ENCODE assay signal across 35 cellular contexts in genomic region chr2:37173741-37174140, GRCh38. TPM values are rescaled to one million over a fixed set of nuclear protein-coding genes. Genes with fewer than 3 reads are reported as not detected.
"Had no signal": no experiment of that assay in that cellular context is flagged by ENCODE, and none has a peak within 500 bp of the region (broad histone marks: within the 10 kb centered on the region; RNA-seq: fewer than 3 reads in every experiment).

No MANE protein-coding gene starts in this region.

- DNase-seq: activated CD4-positive, alpha-beta T cell treated with anti-CD3 and anti-CD28 coated beads for 36 hours; activated CD4-positive, alpha-beta T cell treated with anti-CD3 and anti-CD28 coated beads, Interleukin-2, amount 10 ng/mL, durations not matched to agents 7 days and 5 days; activated CD4-positive, alpha-beta T cell treated with anti-CD3 and anti-CD28 coated beads, Interleukin-2, amount 50 U/mL, for 48 hours; activated CD8-positive, alpha-beta T cell treated with anti-CD3 and anti-CD28 coated beads, Interleukin-2, amount 10 ng/mL, durations not matched to agents 7 days and 5 days; activated gamma-delta T cell; activated naive CD4-positive, alpha-beta T cell treated with anti-CD3 and anti-CD28 coated beads for 36 hours; activated T-cell treated with anti-CD3 and anti-CD28 coated beads, Interleukin-2, amount 50 U/mL, for 24 hours; adrenal gland; body of pancreas; caudate nucleus; MM.1S; MV-4-11; NCI-H1092; NCI-H1436 treated with DMSO at 0.1 percent for 48 hours; NCI-H187; NCI-H2029 treated with DMSO at 0.1 percent for 48 hours; NCI-H2107; NCI-H2171; NCI-H510A treated with DMSO at 0.1 percent for 48 hours; NCI-H526 treated with DMSO at 0.1 percent for 48 hours; NCI-H774; SHP77; SK-N-SH had no signal

- H3K36me3 ChIP-seq: adrenal gland, breast epithelium, SJSA1 had no signal

- H3K9ac ChIP-seq: KMS-11, SK-N-SH had no signal

- H3K27ac Mint-ChIP-seq: activated CD4-positive, alpha-beta T cell treated with anti-CD3 and anti-CD28 coated beads for 36 hours; activated CD4-positive, alpha-beta T cell treated with anti-CD3 and anti-CD28 coated beads, Interleukin-2, amount 10 ng/mL, durations not matched to agents 7 days and 5 days; activated CD8-positive, alpha-beta T cell treated with anti-CD3 and anti-CD28 coated beads, Interleukin-2, amount 10 ng/mL, durations not matched to agents 7 days and 5 days; activated naive CD4-positive, alpha-beta T cell treated with anti-CD3 and anti-CD28 coated beads for 36 hours; activated naive CD4-positive, alpha-beta T cell treated with anti-CD3 and anti-CD28 coated beads, Interleukin-2, amount 50 U/mL, for 72 hours; activated T-cell treated with anti-CD3 and anti-CD28 coated beads, Interleukin-2, amount 50 U/mL, for 24 hours; activated T-helper 2 cell treated with anti-CD3 and anti-CD28 coated beads, Interferon-gamma antibody, Interleukin-2, Interleukin-4, amounts not matched to agents 10 μg/mL and 5 μg/mL and 100 μg/mL, durations not matched to agents 14 hours and 24 hours and 36 hours; T-helper 1 cell treated with Interleukin-12 subunit alpha and Interleukin-12 subunit beta and Interleukin-4 antibody, amounts not matched to agents 30 μg/mL and 1 μg/mL, for 36 hours; T-helper 2 cell treated with Interferon-gamma antibody and Interleukin-4, amounts not matched to agents 5 μg/mL and 100 μg/mL, for 36 hours had no signal

- H3K4me1 Mint-ChIP-seq: activated CD4-positive, alpha-beta T cell treated with anti-CD3 and anti-CD28 coated beads for 36 hours; activated CD4-positive, alpha-beta T cell treated with anti-CD3 and anti-CD28 coated beads, Interleukin-2, amount 10 ng/mL, durations not matched to agents 7 days and 5 days had no signal

- ATAC-seq: activated CD4-positive, alpha-beta T cell treated with anti-CD3 and anti-CD28 coated beads for 36 hours; activated CD8-positive, alpha-beta T cell treated with anti-CD3 and anti-CD28 coated beads, Interleukin-2, amount 10 ng/mL, durations not matched to agents 7 days and 5 days; activated naive CD4-positive, alpha-beta T cell treated with anti-CD3 and anti-CD28 coated beads, Interleukin-2, amount 50 U/mL, for 72 hours; body of pancreas; Panc1 had no signal

- FAIRE-seq: astrocyte, TTC549 had no signal

- H3K27me3 ChIP-seq: adrenal gland, body of pancreas, breast epithelium, SJSA1 had no signal

- H3K36me3 Mint-ChIP-seq: activated naive CD4-positive, alpha-beta T cell treated with anti-CD3 and anti-CD28 coated beads, Interleukin-2, amount 50 U/mL, for 72 hours had no signal

- H3K4me2 ChIP-seq: KMS-11, SK-N-SH had no signal

- H3K4me3 Mint-ChIP-seq: activated CD4-positive, alpha-beta T cell treated with anti-CD3 and anti-CD28 coated beads for 36 hours; activated CD4-positive, alpha-beta T cell treated with anti-CD3 and anti-CD28 coated beads, Interleukin-2, amount 10 ng/mL, durations not matched to agents 7 days and 5 days; activated CD8-positive, alpha-beta T cell treated with anti-CD3 and anti-CD28 coated beads, Interleukin-2, amount 10 ng/mL, durations not matched to agents 7 days and 5 days; activated naive CD4-positive, alpha-beta T cell treated with anti-CD3 and anti-CD28 coated beads for 36 hours; activated T-cell treated with anti-CD3 and anti-CD28 coated beads, Interleukin-2, amount 50 U/mL, for 24 hours; T-helper 1 cell treated with Interleukin-12 subunit alpha and Interleukin-12 subunit beta and Interleukin-4 antibody, amounts not matched to agents 30 μg/mL and 1 μg/mL, for 36 hours; T-helper 2 cell treated with Interferon-gamma antibody and Interleukin-4, amounts not matched to agents 5 μg/mL and 100 μg/mL, for 36 hours had no signal

- H3K4me1 ChIP-seq: adrenal gland, body of pancreas, breast epithelium, SJSA1 had no signal

- H3K9me2 ChIP-seq: SK-N-SH had no signal

- H3K4me3 ChIP-seq: adrenal gland, body of pancreas, breast epithelium, SJSA1 had no signal

- H3K27me3 Mint-ChIP-seq: activated CD4-positive, alpha-beta T cell treated with anti-CD3 and anti-CD28 coated beads for 36 hours; activated CD4-positive, alpha-beta T cell treated with anti-CD3 and anti-CD28 coated beads, Interleukin-2, amount 10 ng/mL, durations not matched to agents 7 days and 5 days; activated T-cell treated with anti-CD3 and anti-CD28 coated beads, Interleukin-2, amount 50 U/mL, for 24 hours had no signal

- H3K9me3 ChIP-seq: adrenal gland, body of pancreas, breast epithelium, SJSA1, SK-N-SH had no signal

- H3K9me3 Mint-ChIP-seq: activated CD4-positive, alpha-beta T cell treated with anti-CD3 and anti-CD28 coated beads, Interleukin-2, amount 10 ng/mL, durations not matched to agents 7 days and 5 days; activated naive CD4-positive, alpha-beta T cell treated with anti-CD3 and anti-CD28 coated beads for 36 hours; activated naive CD4-positive, alpha-beta T cell treated with anti-CD3 and anti-CD28 coated beads, Interleukin-2, amount 50 U/mL, for 72 hours; activated T-cell treated with anti-CD3 and anti-CD28 coated beads, Interleukin-2, amount 50 U/mL, for 24 hours; activated T-helper 2 cell treated with anti-CD3 and anti-CD28 coated beads, Interferon-gamma antibody, Interleukin-2, Interleukin-4, amounts not matched to agents 10 μg/mL and 5 μg/mL and 100 μg/mL, durations not matched to agents 14 hours and 24 hours and 36 hours; T-helper 1 cell treated with Interleukin-12 subunit alpha and Interleukin-12 subunit beta and Interleukin-4 antibody, amounts not matched to agents 30 μg/mL and 1 μg/mL, for 36 hours; T-helper 2 cell treated with Interferon-gamma antibody and Interleukin-4, amounts not matched to agents 5 μg/mL and 100 μg/mL, for 36 hours had no signal

- H3K27ac ChIP-seq: adrenal gland, body of pancreas, breast epithelium, KMS-11, SJSA1 had no signal

RNA-seq across cellular contexts. Expression of gene SULT6B1, which starts 14.7 kb away (rescaled TPM):
- total RNA-seq: activated CD4-positive, alpha-beta T cell treated with anti-CD3 and anti-CD28 coated beads for 36 hours; activated CD4-positive, alpha-beta T cell treated with anti-CD3 and anti-CD28 coated beads, Interleukin-2, amount 10 ng/mL, durations not matched to agents 7 days and 5 days; activated CD8-positive, alpha-beta T cell treated with anti-CD3 and anti-CD28 coated beads, Interleukin-2, amount 10 ng/mL, durations not matched to agents 7 days and 5 days; activated naive CD4-positive, alpha-beta T cell treated with anti-CD3 and anti-CD28 coated beads for 36 hours; activated naive CD4-positive, alpha-beta T cell treated with anti-CD3 and anti-CD28 coated beads, Interleukin-2, amount 50 U/mL, for 72 hours; activated T-helper 2 cell treated with anti-CD3 and anti-CD28 coated beads, Interferon-gamma antibody, Interleukin-2, Interleukin-4, amounts not matched to agents 10 μg/mL and 5 μg/mL and 100 μg/mL, durations not matched to agents 14 hours and 24 hours and 36 hours; adrenal gland; astrocyte; body of pancreas; breast epithelium; LHCN-M2; RPMI7951 had no signal
- polyA plus RNA-seq: adrenal gland, SK-N-SH had no signal
